Comparison of ENCODE assay signal across 13 cellular contexts in genomic region chr3:160685144-160685766, GRCh38. TPM values are rescaled to one million over a fixed set of nuclear protein-coding genes. Genes with fewer than 3 reads are reported as not detected.
DNase-seq lines count a peak whose midpoint lies in the region; ATAC-seq and TF ChIP-seq lines count a peak whose summit lies in the region.
"Had no signal": no experiment of that assay in that cellular context is flagged by ENCODE, and none has a peak within 500 bp of the region (broad histone marks: within the 10 kb centered on the region; RNA-seq: fewer than 3 reads in every experiment).

No MANE protein-coding gene starts in this region.

- H3K9me3 ChIP-seq in breast epithelium (no peaks in the 10 kb centered on the region), thoracic aorta (no peaks in the 10 kb centered on the region)
- H3K9me3 ChIP-seq: uterus had no signal

- POLR2A ChIA-PET in MCF 10A (lab: Yijun Ruan, JAX) (interaction anchor here (2.0 kb wide), 1 partner anchor 8 kb away, joined by 13 read pairs; the partner anchor contains the start of gene ARL14), RWPE1 (lab: Yijun Ruan, JAX; ENCODE audit: low non-redundant PET) (no interaction called here)

- CTCF ChIA-PET in MCF 10A (lab: Yijun Ruan, JAX) = interaction anchor here (0.6 to 2.9 kb wide), 18 partner anchors 7 to 750 kb away, joined by 3 to 25 read pairs (median 4); partner anchors contain the start of gene ARL14
- CTCF ChIA-PET in RWPE1 (lab: Yijun Ruan, JAX) = interaction anchor here (0.5 to 0.7 kb wide), 4 partner anchors 61 to 486 kb away, joined by 3 to 4 read pairs (median 4); no protein-coding TSS in a partner anchor

- no peak for TF ChIP-seq POLR2A in breast epithelium (IDR thresholded peaks at IDR 0.05)

- ATAC-seq in thoracic aorta (ENCODE audit: insufficient number of reproducible peaks, low FRiP score, low read depth) (no peak), GM19328 (IDR thresholded peaks at IDR 0.05; ENCODE audit: unreplicated experiment) (no peak)
- ATAC-seq: activated T-cell treated with anti-CD3 and anti-CD28 coated beads, Interleukin-2, amount 50 U/mL, for 4 hours; right cardiac atrium had no signal

- no peak overlapping the region for H3K4me3 ChIP-seq in breast epithelium
- no peak overlapping the region for H3K4me3 ChIP-seq in fibroblast of mammary gland (ENCODE audit: control insufficient read depth, low read depth, low read length)
- H3K4me3 ChIP-seq in thoracic aorta = no peak overlapping the region
- H3K4me3 ChIP-seq: uterus had no signal

- BruUV-seq in MCF 10A (replicated peaks; lab: Mats Ljungman, UMichigan) = no TSS peak

- no peaks in the 10 kb centered on the region for H3K27me3 Mint-ChIP-seq in MCF 10A (ENCODE audit: insufficient read depth, unreplicated experiment)

- no peak overlapping the region for H3K27ac Mint-ChIP-seq in MCF 10A (ENCODE audit: low read depth, unreplicated experiment)

- H3K27me3 ChIP-seq in breast epithelium = no peaks in the 10 kb centered on the region
- H3K27me3 ChIP-seq in thoracic aorta (replicated peaks; ENCODE audit: insufficient read depth) = no peaks in the 10 kb centered on the region
- H3K27me3 ChIP-seq: uterus had no signal

- no peaks in the 10 kb centered on the region for H3K36me3 Mint-ChIP-seq in MCF 10A (ENCODE audit: insufficient read depth, unreplicated experiment)

- H3K36me3 ChIP-seq in breast epithelium (no peaks in the 10 kb centered on the region), thoracic aorta (no peaks in the 10 kb centered on the region)
- H3K36me3 ChIP-seq: uterus had no signal

- no peaks in the 10 kb centered on the region for H3K9me3 Mint-ChIP-seq in MCF 10A (ENCODE audit: unreplicated experiment)
- H3K9me3 Mint-ChIP-seq: activated T-cell treated with anti-CD3 and anti-CD28 coated beads, Interleukin-2, amount 50 U/mL, for 4 hours; central memory CD8-positive, alpha-beta T cell had no signal

- no peak for DNase-seq in MCF 10A (ENCODE audit: unreplicated experiment)
- DNase-seq in breast epithelium (ENCODE audit: low spot score in 2 of 2) = no peak
- DNase-seq in RWPE1 (ENCODE audit: low spot score) = no peak
- no peak for DNase-seq in fibroblast of mammary gland (ENCODE audit: low read depth)
- DNase-seq in thoracic aorta (ENCODE audit: low spot score) = no peak
- DNase-seq in activated CD4-positive, alpha-beta T cell treated with anti-CD3 and anti-CD28 coated beads for 4 hours = no peak
- DNase-seq in NCI-H1092 (lab: John Stamatoyannopoulos, UW) = no peak
- DNase-seq: activated T-cell treated with anti-CD3 and anti-CD28 coated beads, Interleukin-2, amount 50 U/mL, for 4 hours; mesendoderm; right cardiac atrium; uterus had no signal

- H3K4me1 ChIP-seq in breast epithelium = no peaks in the 10 kb centered on the region
- no peaks in the 10 kb centered on the region for H3K4me1 ChIP-seq in thoracic aorta (ENCODE audit: control insufficient read depth in 1 of 2, low read depth in 2 of 2)
- H3K4me1 ChIP-seq: uterus had no signal

- no peak overlapping the region for H3K27ac ChIP-seq in breast epithelium
- H3K27ac ChIP-seq in RWPE1 = no peak overlapping the region
- no peak overlapping the region for H3K27ac ChIP-seq in thoracic aorta
- H3K27ac ChIP-seq: uterus had no signal

- TF ChIP-seq CTCF in MCF 10A (IDR thresholded peaks at IDR 0.05; ENCODE audit: unreplicated experiment) = peak; percentile 22
- peak in 1 of 3 donors; percentile 20 for TF ChIP-seq CTCF in breast epithelium (IDR thresholded peaks at IDR 0.05)
- TF ChIP-seq CTCF in RWPE1 (conservative IDR thresholded peaks at IDR 0.05; ENCODE audit: low read depth) = peak; percentile 20; the same call in 1 of the 2 replicates
- peak; percentile 37 for TF ChIP-seq CTCF in fibroblast of mammary gland (conservative IDR thresholded peaks at IDR 0.05; ENCODE audit: control insufficient read depth, insufficient read depth, low read depth, low read length)
- peak; percentile 27 for TF ChIP-seq CTCF in thoracic aorta (IDR thresholded peaks at IDR 0.05)

- no peak overlapping the region for H3K4me3 Mint-ChIP-seq in MCF 10A (ENCODE audit: unreplicated experiment)
- H3K4me3 Mint-ChIP-seq: activated T-cell treated with anti-CD3 and anti-CD28 coated beads, Interleukin-2, amount 50 U/mL, for 4 hours; central memory CD8-positive, alpha-beta T cell had no signal

- H3K4me1 Mint-ChIP-seq in MCF 10A (ENCODE audit: insufficient read depth, unreplicated experiment) = no peaks in the 10 kb centered on the region
- H3K4me1 Mint-ChIP-seq: central memory CD8-positive, alpha-beta T cell had no signal

- intact Hi-C loops in MCF 10A (cut with micrococcal nuclease) = loop anchor here (5.0 kb wide), 1 partner anchor 737 kb away; no protein-coding TSS in a partner anchor
- intact Hi-C loops in breast epithelium (cut with DNase I; ENCODE audit: low total_unique reads) = no loop called here

RNA-seq across cellular contexts. Expression of gene ARL14, which starts 8.3 kb away (rescaled TPM):
- 0.72 and 1.1 TPM in 2 replicates for total RNA-seq in MCF 10A (2022)
- total RNA-seq in breast epithelium = not detected
- total RNA-seq in thoracic aorta = under 1 TPM in 1 of 2 donors, not detected in 1; 0.85 TPM
- total RNA-seq: activated T-cell treated with anti-CD3 and anti-CD28 coated beads, Interleukin-2, amount 50 U/mL, for 4 hours; right cardiac atrium; uterus had no signal
